Comparison of ENCODE assay signal across 25 cellular contexts in the genomic region with DNA sequence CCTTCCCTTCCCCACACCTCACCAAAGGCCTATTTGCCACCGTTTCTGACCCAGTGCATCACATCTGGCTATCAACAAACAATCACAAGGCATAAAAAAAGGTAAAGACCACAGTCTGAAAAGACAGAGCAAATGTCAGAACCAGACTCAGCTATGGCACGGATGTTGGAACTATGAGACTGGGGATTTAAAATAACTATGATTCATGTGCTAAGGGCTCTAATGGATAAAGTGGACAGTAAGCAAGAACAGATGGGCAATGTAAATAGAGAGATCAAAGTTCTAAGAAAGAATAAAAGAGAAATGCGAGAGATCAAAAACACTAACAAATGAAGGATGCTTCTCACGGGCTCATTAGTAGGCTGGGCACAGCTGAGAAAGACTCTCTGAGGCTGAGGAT.
"Had no signal": no experiment of that assay in that cellular context is flagged by ENCODE, and none has a peak within 500 bp of the region (broad histone marks: within the 10 kb centered on the region; RNA-seq: fewer than 3 reads in every experiment).

No MANE protein-coding gene starts in this region.

- H3K79me2 ChIP-seq: hepatocyte had no signal

- H3K4me1 ChIP-seq: foreskin keratinocyte, left ventricle myocardium inferior, lower lobe of right lung, right atrium auricular region, sigmoid colon, uterus had no signal

- H3K4me3 Mint-ChIP-seq: endodermal cell; memory B cell; mesothelial cell of epicardium; natural killer cell treated with Interleukin-12 subunit alpha and Interleukin-12 subunit beta and Interleukin-15 and Interleukin-18, amount 100 ng/mL, for 72 hours; neural progenitor cell; type B pancreatic cell had no signal

- H3K27ac ChIP-seq: coronary artery, foreskin keratinocyte, hepatocyte, left ventricle myocardium inferior, lower lobe of right lung, neural progenitor cell, ovary, right atrium auricular region, sigmoid colon, suprapubic skin, thyroid gland, uterus had no signal

- H3K27me3 ChIP-seq: hepatocyte, neural progenitor cell, ovary, right atrium auricular region, sigmoid colon, suprapubic skin, thyroid gland, uterus had no signal

- H3K9me3 Mint-ChIP-seq: endodermal cell; natural killer cell treated with Interleukin-12 subunit alpha and Interleukin-12 subunit beta and Interleukin-15 and Interleukin-18, amount 100 ng/mL, for 72 hours; type B pancreatic cell had no signal

- H3K4me3 ChIP-seq: coronary artery, hepatocyte, left ventricle myocardium inferior, lower lobe of right lung, neural progenitor cell, ovary, right atrium auricular region, sigmoid colon, suprapubic skin, thyroid gland, uterus had no signal

- H3K4me1 Mint-ChIP-seq: endodermal cell, memory B cell, mesothelial cell of epicardium, neural progenitor cell had no signal

- H2AFZ ChIP-seq: hepatocyte, neural progenitor cell had no signal

- DNase-seq: effector CD4-positive, alpha-beta T cell; endodermal cell; erythroblast; foreskin keratinocyte; kidney; left cardiac atrium; left ventricle myocardium inferior; lower lobe of right lung; nucleus accumbens; ovary; sigmoid colon; small intestine; stimulated activated CD4-positive, alpha-beta T cell treated with anti-CD3 and anti-CD28 coated beads, Interleukin-2, amount 100 ng/mL, for 48 hours; stimulated activated naive CD4-positive, alpha-beta T cell treated with Interleukin-2 at 50 U/mL for 16 hours; thyroid gland; uterus had no signal

- H3K36me3 ChIP-seq: left ventricle myocardium inferior, lower lobe of right lung, neural progenitor cell, ovary, right atrium auricular region, sigmoid colon, suprapubic skin, thyroid gland, uterus had no signal

- H3K4me2 ChIP-seq: hepatocyte, neural progenitor cell had no signal

- H3K9ac ChIP-seq: neural progenitor cell had no signal

- H3K36me3 Mint-ChIP-seq: memory B cell; mesothelial cell of epicardium; natural killer cell treated with Interleukin-12 subunit alpha and Interleukin-12 subunit beta and Interleukin-15 and Interleukin-18, amount 100 ng/mL, for 72 hours; neural progenitor cell; type B pancreatic cell had no signal

- ATAC-seq: foreskin keratinocyte; left cardiac atrium; lower lobe of right lung; natural killer cell treated with Interleukin-12 subunit alpha and Interleukin-12 subunit beta and Interleukin-15 and Interleukin-18, amount 100 ng/mL, for 72 hours had no signal

- H3K9me3 ChIP-seq: left ventricle myocardium inferior, lower lobe of right lung, ovary, right atrium auricular region, sigmoid colon, suprapubic skin, thyroid gland, uterus had no signal

- H3K27ac Mint-ChIP-seq: endodermal cell; memory B cell; mesothelial cell of epicardium; natural killer cell treated with Interleukin-12 subunit alpha and Interleukin-12 subunit beta and Interleukin-15 and Interleukin-18, amount 100 ng/mL, for 72 hours; neural progenitor cell; type B pancreatic cell had no signal
